In the genomic region with DNA sequence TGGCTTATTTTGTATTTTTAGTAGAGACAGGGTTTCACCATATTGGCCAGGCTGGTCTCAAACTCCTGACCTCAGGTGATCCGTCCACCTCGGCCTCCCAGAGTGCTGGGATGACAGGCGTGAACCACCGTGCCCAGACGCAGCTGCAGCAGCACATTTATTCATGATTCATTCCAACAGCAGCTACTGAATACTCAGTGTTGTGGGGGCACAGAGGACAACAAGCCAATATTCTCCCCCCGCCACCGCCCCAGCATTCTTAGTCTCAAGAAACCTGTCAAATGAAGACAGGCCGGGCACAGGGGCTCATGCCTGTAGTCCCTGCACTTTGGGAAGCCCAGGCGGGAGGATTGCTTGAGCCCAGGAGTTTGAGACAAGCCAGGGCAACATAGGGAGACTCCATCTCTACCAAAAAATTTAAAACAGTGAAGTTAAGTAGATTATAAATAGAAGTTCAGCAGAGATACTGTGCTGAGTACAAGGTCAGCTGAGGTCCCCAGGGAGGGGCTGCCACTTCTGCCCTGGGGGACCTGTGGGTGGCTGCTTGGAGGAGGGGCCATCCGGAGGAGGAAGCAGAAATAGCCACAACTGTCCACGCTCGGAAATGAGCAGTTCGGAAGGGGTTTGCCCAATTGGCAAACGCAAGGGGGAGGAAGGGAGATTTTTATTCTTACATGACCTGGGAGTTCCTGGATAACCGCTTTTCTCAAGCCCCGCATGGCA, we compare ENCODE assay signal across 8 cellular contexts. TPM values are rescaled to one million over a fixed set of nuclear protein-coding genes. Genes with fewer than 3 reads are reported as not detected.
DNase-seq lines count a peak whose midpoint lies in the region; ATAC-seq and TF ChIP-seq lines count a peak whose summit lies in the region.

No MANE protein-coding gene starts in this region.

- CTCF ChIA-PET in CD4-positive, alpha-beta memory T cell (lab: Charles Lee; ENCODE audit: partially characterized antibody) = interaction anchor here (1.0 kb wide), 1 partner anchor 25 kb away, joined by 3 read pairs; no protein-coding TSS in a partner anchor
- CTCF ChIA-PET in SK-N-SH (lab: Yijun Ruan, JAX) = interaction anchor here (0.7 to 1.5 kb wide), 3 partner anchors 12 to 105 kb away, joined by 3 to 6 read pairs (median 3); no protein-coding TSS in a partner anchor

- no peak for DNase-seq in CD4-positive, alpha-beta memory T cell
- DNase-seq in HCEC 1CT (peak; percentile 60), SK-N-SH (no peak), epithelial cell of prostate (ENCODE audit: low read depth, low spot score) (no peak), neural crest cell (ENCODE audit: low read depth, low spot score) (no peak)
- no peak for DNase-seq in activated CD4-positive, CD25-positive, alpha-beta regulatory T cell (lab: John Stamatoyannopoulos, UW)

- peak overlapping the region; percentile 24; the same call in 1 of the 2 replicates for H3K9ac ChIP-seq in SK-N-SH

- no peaks in the 10 kb centered on the region for H3K36me3 ChIP-seq in CD4-positive, alpha-beta memory T cell (ENCODE audit: insufficient read depth, low read length)
- H3K36me3 ChIP-seq in SK-N-SH (replicated peaks in 1 of 2; ENCODE audit: control insufficient read depth in 1 of 2, insufficient read depth in 2 of 2, low read length in 1 of 2) = no peaks in the 10 kb centered on the region

- no peaks in the 10 kb centered on the region for H3K9me3 ChIP-seq in CD4-positive, alpha-beta memory T cell (ENCODE audit: control insufficient read depth in 1 of 2, low read length in 2 of 2)
- no peaks in the 10 kb centered on the region for H3K9me3 ChIP-seq in SK-N-SH

- H3K4me3 Mint-ChIP-seq in CD4-positive, alpha-beta memory T cell = peak overlapping the region in 7 of 8 donors; percentile 33 to 77 (median 68)
- H3K4me3 Mint-ChIP-seq in neural crest cell = peak overlapping the region; percentile 87

- H3K9me2 ChIP-seq in SK-N-SH = no peaks in the 10 kb centered on the region

- no peaks in the 10 kb centered on the region for H3K27me3 ChIP-seq in CD4-positive, alpha-beta memory T cell (ENCODE audit: insufficient read depth, low read length)
- no peaks in the 10 kb centered on the region for H3K27me3 ChIP-seq in SK-N-SH (ENCODE audit: insufficient read depth)

- POLR2A ChIA-PET in CD4-positive, alpha-beta memory T cell (lab: Charles Lee; ENCODE audit: partially characterized antibody) = no interaction called here
- POLR2A ChIA-PET in SK-N-SH (lab: Yijun Ruan, JAX) = no interaction called here

- H3K27ac ChIP-seq in CD4-positive, alpha-beta memory T cell (ENCODE audit: low read depth, low read length) = peak overlapping the region; percentile 14
- H3K27ac ChIP-seq in SK-N-SH (ENCODE audit: low read depth in 2 of 2, low read length in 1 of 2) = peak overlapping the region; percentile 12 to 90
- H3K27ac ChIP-seq in epithelial cell of prostate = peak overlapping the region; percentile 58

- TF ChIP-seq EP300 in SK-N-SH (IDR thresholded peaks at IDR 0.05; ENCODE audit: borderline replicate concordance in 1 of 2, low read depth in 1 of 2, low read length in 1 of 2) = no peak

- no peaks in the 10 kb centered on the region for H3K9me3 Mint-ChIP-seq in CD4-positive, alpha-beta memory T cell
- H3K9me3 Mint-ChIP-seq in neural crest cell = no peaks in the 10 kb centered on the region

- TF ChIP-seq RAD21 in SK-N-SH (IDR thresholded peaks at IDR 0.05; ENCODE audit: low read length) = no peak

- no peaks in the 10 kb centered on the region for H3K27me3 Mint-ChIP-seq in CD4-positive, alpha-beta memory T cell
- H3K27me3 Mint-ChIP-seq in neural crest cell (ENCODE audit: low read depth) = no peaks in the 10 kb centered on the region

- peak overlapping the region in 6 of 7 donors; percentile 52 to 88 (median 72) for H3K27ac Mint-ChIP-seq in CD4-positive, alpha-beta memory T cell
- peak overlapping the region; percentile 88 for H3K27ac Mint-ChIP-seq in neural crest cell (ENCODE audit: unreplicated experiment)

- H3K4me1 Mint-ChIP-seq in CD4-positive, alpha-beta memory T cell = peaks cover 11 to 62% (median 33%) of the 10 kb centered on the region in 4 donors
- H3K4me1 Mint-ChIP-seq in neural crest cell = peaks cover 57% of the 10 kb centered on the region

- H3K4me2 ChIP-seq in SK-N-SH = peak overlapping the region; percentile 79

- peaks cover 63% of the 10 kb centered on the region for H3K4me1 ChIP-seq in CD4-positive, alpha-beta memory T cell (ENCODE audit: insufficient read depth, low read length)
- H3K4me1 ChIP-seq in SK-N-SH (ENCODE audit: control insufficient read depth in 1 of 2, insufficient read depth in 2 of 2, low read depth in 1 of 2, low read length in 1 of 2) = peaks cover 45 to 46% of the 10 kb centered on the region in 2 experiments

- TF ChIP-seq CTCF in SK-N-SH (IDR thresholded peaks at IDR 0.05) (no peak), neural crest cell (conservative IDR thresholded peaks at IDR 0.05) (no peak)

- no peak overlapping the region for H2AFZ ChIP-seq in SK-N-SH (ENCODE audit: low read depth)

- peaks cover 51% of the 10 kb centered on the region for H4K20me1 ChIP-seq in SK-N-SH (ENCODE audit: insufficient read depth)

- peaks cover 0 to 4% of the 10 kb centered on the region in 2 donors for H3K36me3 Mint-ChIP-seq in CD4-positive, alpha-beta memory T cell
- no peaks in the 10 kb centered on the region for H3K36me3 Mint-ChIP-seq in neural crest cell (ENCODE audit: low read depth)

- peaks cover 37% of the 10 kb centered on the region for H3F3A ChIP-seq in SK-N-SH (replicated peaks; ENCODE audit: insufficient read depth)

- intact Hi-C loops in CD4-positive, alpha-beta memory T cell (cut with micrococcal nuclease) = no loop called here

- peaks cover 91% of the 10 kb centered on the region for H3K79me2 ChIP-seq in SK-N-SH (ENCODE audit: insufficient read depth)

- ATAC-seq in HG02973 (IDR thresholded peaks at IDR 0.05; ENCODE audit: unreplicated experiment) = no peak
- ATAC-seq in HG03045 (IDR thresholded peaks at IDR 0.05; ENCODE audit: unreplicated experiment) = no peak

- 64% methylated on average over 11 of the region's 16 CpGs for WGBS in SK-N-SH (ENCODE audit: low lambda C conversion rate)

- no peak overlapping the region for H3K4me3 ChIP-seq in CD4-positive, alpha-beta memory T cell (ENCODE audit: low read length in 2 of 2)
- H3K4me3 ChIP-seq in SK-N-SH (ENCODE audit: low read depth in 2 of 2, low read length in 1 of 2) = peak overlapping the region in 1 of 2 experiments; percentile 25; a peak in 2 of 4 replicates

TF ChIP-seq in SK-N-SH, 30 proteins besides CTCF, POLR2A, EP300 and RAD21 (continues in another document):
- no peak for TF ChIP-seq FOXM1 (IDR thresholded peaks at IDR 0.05; ENCODE audit: low read depth)
- TF ChIP-seq REST (IDR thresholded peaks at IDR 0.05; ENCODE audit: low read depth, low read length) = no peak
- TF ChIP-seq NFIC (IDR thresholded peaks at IDR 0.05; ENCODE audit: borderline replicate concordance) = no peak
- TF ChIP-seq ZBTB33 (IDR thresholded peaks at IDR 0.05; ENCODE audit: borderline replicate concordance, low read depth) = no peak
- TF ChIP-seq TEAD4 (IDR thresholded peaks at IDR 0.05; ENCODE audit: borderline replicate concordance, insufficient read depth) = no peak

RNA-seq across cellular contexts. Expression of gene DOT1L, which starts 4.3 kb away (rescaled TPM):
- total RNA-seq in CD4-positive, alpha-beta memory T cell = 10 to 100 TPM; 29.6 to 29.9 TPM
- polyA plus RNA-seq in CD4-positive, alpha-beta memory T cell = under 1 TPM; 0.03 to 0.94 TPM
- 3.6 and 5.0 TPM in 2 replicates for polyA plus RNA-seq in SK-N-SH (2012; rRNA removed)
- 2.7 and 4.2 TPM in 2 replicates for polyA plus RNA-seq in SK-N-SH (2012; cell fraction: cytosol; rRNA removed)
- 22.3 and 42.9 TPM in 2 replicates for polyA plus RNA-seq in SK-N-SH (2012; cell fraction: nucleus; rRNA removed)
- 117 and 127 TPM in 2 replicates for total RNA-seq in neural crest cell

RNA-seq across cellular contexts. Expression of gene AP3D1, which starts 16.7 kb away (rescaled TPM):
- 10 to 100 TPM; 80.6 to 87.2 TPM for total RNA-seq in CD4-positive, alpha-beta memory T cell
- polyA plus RNA-seq in CD4-positive, alpha-beta memory T cell = 10 to 100 TPM in 1 of 2 donors, 1 to 10 TPM in 1; 6.7 to 58.9 TPM
- 79.7 and 127 TPM in 2 replicates for polyA plus RNA-seq in SK-N-SH (2012; rRNA removed)
- polyA plus RNA-seq in SK-N-SH (2012; cell fraction: cytosol; rRNA removed) = 55.4 and 81.2 TPM in 2 replicates
- polyA plus RNA-seq in SK-N-SH (2012; cell fraction: nucleus; rRNA removed) = 239 and 320 TPM in 2 replicates
- total RNA-seq in neural crest cell = 142 and 146 TPM in 2 replicates
